ENCODE assay signal across 19 cellular contexts in genomic region chr7:151218170-151218569, GRCh38. TPM values are rescaled to one million over a fixed set of nuclear protein-coding genes. Genes with fewer than 3 reads are reported as not detected.
DNase-seq lines count a peak whose midpoint lies in the region; ATAC-seq and TF ChIP-seq lines count a peak whose summit lies in the region.
"Had no signal": no experiment of that assay in that cellular context is flagged by ENCODE, and none has a peak within 500 bp of the region (broad histone marks: within the 10 kb centered on the region; RNA-seq: fewer than 3 reads in every experiment).

No MANE protein-coding gene starts in this region.

- no peak overlapping the region for H3K4me3 Mint-ChIP-seq in stimulated activated naive CD8-positive, alpha-beta T cell treated with anti-CD3 and anti-CD28 coated beads, Interleukin-15, amount 100 ng/mL, for 72 hours
- H3K4me3 Mint-ChIP-seq: CD14-positive monocyte; CD4-positive, alpha-beta memory T cell had no signal

- H3K27ac ChIP-seq in spleen (no peak overlapping the region), psoas muscle (no peak overlapping the region)
- H3K27ac ChIP-seq: BLaER1 had no signal

- peak; percentile 16 for ATAC-seq in stimulated activated naive CD8-positive, alpha-beta T cell treated with anti-CD3 and anti-CD28 coated beads, Interleukin-15, Interleukin-2, amounts not matched to agents 100 U/mL and 50 U/mL, for 24 hours
- ATAC-seq in stimulated activated naive CD8-positive, alpha-beta T cell treated with anti-CD3 and anti-CD28 coated beads, Interleukin-15, amount 100 ng/mL, for 72 hours = no peak
- ATAC-seq in esophagus mucosa (peak; percentile 61), psoas muscle (no peak)
- ATAC-seq: HCT116 had no signal

- TF ChIP-seq CTCF in spleen (IDR thresholded peaks at IDR 0.05 in 8 of 11, conservative IDR thresholded peaks at IDR 0.05 in 3 of 11) (no peak), psoas muscle (IDR thresholded peaks at IDR 0.05) (no peak)

- intact Hi-C loops in spleen (cut with DNase I; ENCODE audit: low total_unique reads) = no loop called here
- intact Hi-C loops in psoas muscle (cut with DNase I) = no loop called here

- H3K4me1 ChIP-seq in spleen (no peaks in the 10 kb centered on the region), psoas muscle (no peaks in the 10 kb centered on the region)
- H3K4me1 ChIP-seq: BLaER1 had no signal

- no peaks in the 10 kb centered on the region for H3K27me3 Mint-ChIP-seq in stimulated activated naive CD8-positive, alpha-beta T cell treated with anti-CD3 and anti-CD28 coated beads, Interleukin-15, amount 100 ng/mL, for 72 hours
- H3K27me3 Mint-ChIP-seq: CD4-positive, alpha-beta memory T cell had no signal

- H3K9me3 ChIP-seq in spleen = no peaks in the 10 kb centered on the region
- H3K9me3 ChIP-seq in psoas muscle = no peaks in the 10 kb centered on the region
- H3K9me3 ChIP-seq: BLaER1 had no signal

- 89 to 95% (median 92%) methylated on average over 9 of the region's 9 CpGs for WGBS in spleen, 5 donors
- 92 to 96% (median 96%) methylated on average over 9 of the region's 9 CpGs for WGBS in psoas muscle, 3 donors

- no peak for TF ChIP-seq POLR2A in spleen (IDR thresholded peaks at IDR 0.05)

- H3K9me3 Mint-ChIP-seq in stimulated activated naive CD8-positive, alpha-beta T cell treated with anti-CD3 and anti-CD28 coated beads, Interleukin-15, amount 100 ng/mL, for 72 hours = no peaks in the 10 kb centered on the region

- H3K27me3 ChIP-seq in spleen (replicated peaks in 1 of 7) (no peaks in the 10 kb centered on the region), psoas muscle (ENCODE audit: insufficient read depth in 3 of 3, low read length in 2 of 3) (no peaks in the 10 kb centered on the region)
- H3K27me3 ChIP-seq: BLaER1 had no signal

- H3K4me3 ChIP-seq in spleen (no peak overlapping the region), psoas muscle (no peak overlapping the region)
- H3K4me3 ChIP-seq: BLaER1 had no signal

- no peak for DNase-seq in stimulated activated naive CD8-positive, alpha-beta T cell treated with anti-CD3 and anti-CD28 coated beads, Interleukin-15, Interleukin-2, amounts not matched to agents 100 U/mL and 50 U/mL, for 24 hours
- DNase-seq in stimulated activated naive CD8-positive, alpha-beta T cell treated with anti-CD3 and anti-CD28 coated beads, Interleukin-15, amount 100 ng/mL, for 72 hours = no peak
- DNase-seq in spleen (peak; percentile 36), LoVo (ENCODE audit: low spot score) (no peak), psoas muscle (no peak), SW480 (ENCODE audit: low spot score) (no peak)
- DNase-seq: 8988T; CD4-positive, alpha-beta memory T cell; DMS79 treated with DMSO at 0.1 percent for 48 hours; GF-D8; GOT3; H7 had no signal

- peaks cover 5% of the 10 kb centered on the region for H3K4me1 Mint-ChIP-seq in stimulated activated naive CD8-positive, alpha-beta T cell treated with anti-CD3 and anti-CD28 coated beads, Interleukin-15, amount 100 ng/mL, for 72 hours
- H3K4me1 Mint-ChIP-seq: CD14-positive monocyte had no signal

- H3K27ac Mint-ChIP-seq in stimulated activated naive CD8-positive, alpha-beta T cell treated with anti-CD3 and anti-CD28 coated beads, Interleukin-15, amount 100 ng/mL, for 72 hours = no peak overlapping the region

- peaks cover 10 to 100% (median 97%) of the 10 kb centered on the region in 6 donors for H3K36me3 ChIP-seq in spleen
- peaks cover 7 to 100% of the 10 kb centered on the region in 2 donors for H3K36me3 ChIP-seq in psoas muscle (ENCODE audit: insufficient read depth in 1 of 2, low read depth in 1 of 2)

RNA-seq across cellular contexts. Expression of gene H2BK1, which starts 7.9 kb away (rescaled TPM):
- total RNA-seq in esophagus mucosa (not detected), spleen (not detected), psoas muscle (under 1 TPM in 1 of 4 donors, not detected in 3; 0.83 TPM)
- polyA plus RNA-seq in spleen (under 1 TPM in 1 of 3 donors, not detected in 2; 0.24 TPM), psoas muscle (not detected)
- total RNA-seq: A673, H7, HT-29 had no signal
- polyA plus RNA-seq: AG04450; CD14-positive monocyte; CD4-positive, alpha-beta memory T cell had no signal

RNA-seq across cellular contexts. Expression of gene ABCF2, which starts 8.8 kb away (rescaled TPM):
- 25.7 TPM for total RNA-seq in esophagus mucosa
- 10 to 100 TPM; 22.7 to 30.0 (median 29.8) TPM for total RNA-seq in spleen
- 10 to 100 TPM in 2 of 3 donors, 1 to 10 TPM in 1; 9.2 to 19.3 (median 12.9) TPM for polyA plus RNA-seq in spleen
- 10 to 100 TPM; 35.7 to 66.7 (median 57.5) TPM for total RNA-seq in psoas muscle
- 10 to 100 TPM; 49.8 to 94.0 (median 66.3) TPM for polyA plus RNA-seq in psoas muscle

RNA-seq across cellular contexts. Expression of gene CHPF2, which starts 14.1 kb away (rescaled TPM):
- total RNA-seq in esophagus mucosa = 10.9 TPM
- 10 to 100 TPM; 39.9 to 55.4 (median 47.6) TPM for total RNA-seq in spleen
- 10 to 100 TPM; 16.3 to 30.0 (median 27.8) TPM for polyA plus RNA-seq in spleen
- total RNA-seq in psoas muscle = 10 to 100 TPM in 3 of 4 donors, 1 to 10 TPM in 1; 8.8 to 19.8 (median 11.4) TPM
- polyA plus RNA-seq in psoas muscle = 10 to 100 TPM in 1 of 3 donors, 1 to 10 TPM in 2; 5.3 to 19.2 (median 8.0) TPM

RNA-seq across cellular contexts. Expression of gene SMARCD3, which starts 30.3 kb away (rescaled TPM):
- total RNA-seq in esophagus mucosa (6.7 TPM), spleen (10 to 100 TPM; 12.0 to 40.2 (median 18.1) TPM), psoas muscle (100 to 1,000 TPM in 3 of 4 donors, 10 to 100 TPM in 1; 92.5 to 138 (median 108) TPM)
- polyA plus RNA-seq in spleen (10 to 100 TPM in 2 of 3 donors, 1 to 10 TPM in 1; 8.8 to 16.2 (median 15.1) TPM), psoas muscle (10 to 100 TPM; 38.3 to 75.8 (median 58.5) TPM)

RNA-seq across cellular contexts. Expression of gene ASB10, which starts 31.1 kb away (rescaled TPM):
- total RNA-seq in esophagus mucosa (not detected), spleen (not detected), psoas muscle (10 to 100 TPM in 3 of 4 donors, 1 to 10 TPM in 1; 9.7 to 29.6 (median 23.0) TPM)
- polyA plus RNA-seq in spleen (not detected), psoas muscle (10 to 100 TPM in 2 of 3 donors, 1 to 10 TPM in 1; 3.8 to 25.2 (median 22.5) TPM)
- total RNA-seq: A673; CD4-positive, alpha-beta memory T cell; H7; HT-29 had no signal
- polyA plus RNA-seq: AG04450; CD14-positive monocyte; CD4-positive, alpha-beta memory T cell had no signal

Comparison
In these comparisons a context has a peak if more than half of its experiments do, and no peak if none do; other contexts are left out.
1. ATAC-seq: peak in stimulated activated naive CD8-positive, alpha-beta T cell treated with anti-CD3 and anti-CD28 coated beads, Interleukin-15, Interleukin-2, amounts not matched to agents 100 U/mL and 50 U/mL, for 24 hours (single experiment) and esophagus mucosa (single experiment); none in stimulated activated naive CD8-positive, alpha-beta T cell treated with anti-CD3 and anti-CD28 coated beads, Interleukin-15, amount 100 ng/mL, for 72 hours (single experiment) and psoas muscle (0 of 4).